ENCODE assay signal across 11 cellular contexts in genomic region chr15:58517252-58517681, GRCh38.
A peak's percentile ranks its signal among the peaks of the same experiment; 100 is the strongest.
DNase-seq lines count a peak whose midpoint lies in the region; ATAC-seq, FAIRE-seq and TF ChIP-seq lines count a peak whose summit lies in the region.
"Had no signal": no experiment of that assay in that cellular context is flagged by ENCODE, and none has a peak within 500 bp of the region (broad histone marks: within the 10 kb centered on the region; RNA-seq: fewer than 3 reads in every experiment).

No MANE protein-coding gene starts in this region.

- H3K36me3 ChIP-seq in OCI-LY7 (ENCODE audit: insufficient read depth, low read length) = no peaks in the 10 kb centered on the region

- intact Hi-C loops in OCI-LY7 (cut with micrococcal nuclease; ENCODE audit: unreplicated experiment) = no loop called here
- intact Hi-C loops in dendritic cell treated with granulocyte-macrophage colony-stimulating factor and Interleukin-4, amounts not matched to agents 40 ng/mL and 50 ng/mL, for 4 days (cut with micrococcal nuclease) = loop anchor here (5.0 kb wide), 1 partner anchor 60 kb away; no protein-coding TSS in a partner anchor

- H3K4me1 Mint-ChIP-seq in dendritic cell treated with granulocyte-macrophage colony-stimulating factor and Interleukin-4, amounts not matched to agents 40 ng/mL and 50 ng/mL, for 4 days (ENCODE audit: low read depth) = peaks cover 71% of the 10 kb centered on the region

- DNase-seq in activated CD4-positive, alpha-beta T cell treated with anti-CD3 and anti-CD28 coated beads for 48 hours = peak; percentile 37
- no peak for DNase-seq in activated CD4-positive, alpha-beta T cell treated with anti-CD3 and anti-CD28 coated beads, Interleukin-2, amount 50 U/mL, for 1 hour
- DNase-seq in OCI-LY7 (ENCODE audit: low spot score) (no peak), retinal pigment epithelial cell (ENCODE audit: low read depth) (no peak), G401 (ENCODE audit: low spot score) (no peak), D721Med (ENCODE audit: insufficient read length, low spot score) (no peak)
- DNase-seq: effector CD8-positive, alpha-beta T cell; NCI-H187 treated with DMSO at 0.1 percent for 48 hours; psoas muscle had no signal

- in situ Hi-C loops in G401 (cut with HindIII; ENCODE audit: low sequenced_read_pairs) = no loop called here

- no peaks in the 10 kb centered on the region for H3K9me3 ChIP-seq in OCI-LY7 (ENCODE audit: low read length)
- H3K9me3 ChIP-seq: psoas muscle had no signal

- no TSS peak for BruUV-seq in OCI-LY7 (replicated peaks; lab: Mats Ljungman, UMichigan)

- no peaks in the 10 kb centered on the region for H3K79me2 ChIP-seq in OCI-LY7 (ENCODE audit: insufficient read depth, low read depth, low read length)

- H3K27me3 Mint-ChIP-seq in dendritic cell treated with granulocyte-macrophage colony-stimulating factor and Interleukin-4, amounts not matched to agents 40 ng/mL and 50 ng/mL, for 4 days = peaks cover 2% of the 10 kb centered on the region

- H3K9me2 ChIP-seq in OCI-LY7 (ENCODE audit: insufficient read depth, low read length) = no peaks in the 10 kb centered on the region

- ATAC-seq in esophagus mucosa = no peak
- ATAC-seq: psoas muscle had no signal

- no peak for FAIRE-seq in D721Med (lab: Jason Lieb, UNC)

- no peak overlapping the region for H2AFZ ChIP-seq in OCI-LY7 (ENCODE audit: low read length)

- H4K20me1 ChIP-seq in OCI-LY7 (ENCODE audit: insufficient read depth, low read length) = no peaks in the 10 kb centered on the region

- H3K27ac Mint-ChIP-seq in dendritic cell treated with granulocyte-macrophage colony-stimulating factor and Interleukin-4, amounts not matched to agents 40 ng/mL and 50 ng/mL, for 4 days = peak overlapping the region; percentile 82

- no peak overlapping the region for H3K27ac ChIP-seq in OCI-LY7 (ENCODE audit: low read depth, low read length, poor library complexity, severe bottlenecking)
- H3K27ac ChIP-seq: psoas muscle had no signal

- H3K4me3 ChIP-seq in OCI-LY7 (ENCODE audit: low read depth, low read length, poor library complexity, severe bottlenecking) = no peak overlapping the region
- H3K4me3 ChIP-seq in retinal pigment epithelial cell (ENCODE audit: low read length) = no peak overlapping the region
- H3K4me3 ChIP-seq: psoas muscle had no signal

- no peak overlapping the region for H3K4me2 ChIP-seq in OCI-LY7 (ENCODE audit: low read length)

- no peaks in the 10 kb centered on the region for H3K36me3 Mint-ChIP-seq in dendritic cell treated with granulocyte-macrophage colony-stimulating factor and Interleukin-4, amounts not matched to agents 40 ng/mL and 50 ng/mL, for 4 days (ENCODE audit: low read depth)

- TF ChIP-seq CTCF in OCI-LY7 (conservative IDR thresholded peaks at IDR 0.05; ENCODE audit: low read length) (peak; percentile 43), retinal pigment epithelial cell (conservative IDR thresholded peaks at IDR 0.05; ENCODE audit: low read depth, low read length) (peak; percentile 24), D721Med (IDR thresholded peaks at IDR 0.05; ENCODE audit: insufficient read depth, missing control alignments) (no peak)

- CTCF ChIA-PET in OCI-LY7 (lab: Charles Lee; ENCODE audit: unreplicated experiment) = no interaction called here

- POLR2A ChIA-PET in OCI-LY7 (lab: Charles Lee) = no interaction called here

- H3K4me1 ChIP-seq in OCI-LY7 (ENCODE audit: insufficient read depth, low read length, poor library complexity, severe bottlenecking) = no peaks in the 10 kb centered on the region

- H3K4me3 Mint-ChIP-seq in dendritic cell treated with granulocyte-macrophage colony-stimulating factor and Interleukin-4, amounts not matched to agents 40 ng/mL and 50 ng/mL, for 4 days = no peak overlapping the region

- no peaks in the 10 kb centered on the region for H3K9me3 Mint-ChIP-seq in dendritic cell treated with granulocyte-macrophage colony-stimulating factor and Interleukin-4, amounts not matched to agents 40 ng/mL and 50 ng/mL, for 4 days
